ENCODE assay signal across 23 cellular contexts in the genomic region with DNA sequence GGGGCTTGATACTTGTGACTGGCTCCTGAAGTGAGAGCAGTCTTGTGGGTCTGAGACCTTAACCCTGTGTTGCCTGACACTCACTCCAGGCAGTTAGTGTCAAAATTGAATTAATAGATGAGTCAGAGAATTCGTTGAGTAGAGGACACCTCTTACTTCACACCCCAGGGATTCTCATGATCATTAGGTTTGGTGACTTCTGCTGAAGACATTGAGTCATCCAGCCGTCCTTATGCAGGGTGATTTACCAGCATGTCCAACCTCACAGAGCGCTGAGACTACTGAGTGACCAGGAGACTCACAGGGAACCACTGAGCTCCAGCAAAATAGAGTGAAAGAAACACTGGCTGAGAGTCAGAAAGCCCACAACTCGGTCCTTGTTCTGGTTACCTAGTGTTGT. TPM values are rescaled to one million over a fixed set of nuclear protein-coding genes. Genes with fewer than 3 reads are reported as not detected.
DNase-seq lines count a peak whose midpoint lies in the region; ATAC-seq and TF ChIP-seq lines count a peak whose summit lies in the region.
"Had no signal": no experiment of that assay in that cellular context is flagged by ENCODE, and none has a peak within 500 bp of the region (broad histone marks: within the 10 kb centered on the region; RNA-seq: fewer than 3 reads in every experiment).

No MANE protein-coding gene starts in this region.

- H3K14ac ChIP-seq in trophoblast cell (ENCODE audit: low read length) (no peak overlapping the region), neuronal stem cell (ENCODE audit: low read length) (no peak overlapping the region)

- POLR2A ChIA-PET in PC-9 (lab: Charles Lee; ENCODE audit: unreplicated experiment), result no interaction called here

- H3K36me3 ChIP-seq in PC-9 (ENCODE audit: low read depth) (no peaks in the 10 kb centered on the region), trophoblast cell (ENCODE audit: control insufficient read depth in 1 of 2, insufficient read depth in 2 of 2, low read length in 2 of 2) (no peaks in the 10 kb centered on the region), psoas muscle (ENCODE audit: insufficient read depth in 1 of 2, low read depth in 1 of 2) (no peaks in the 10 kb centered on the region), neuronal stem cell (replicated peaks in 1 of 2; ENCODE audit: control insufficient read depth in 2 of 2, insufficient read depth in 2 of 2, low read length in 2 of 2) (no peaks in the 10 kb centered on the region), endodermal cell (ENCODE audit: control insufficient read depth, insufficient read depth, low read length) (no peaks in the 10 kb centered on the region)
- H3K36me3 ChIP-seq: BLaER1, spleen, WERI-Rb-1 had no signal

- H3K27ac ChIP-seq in PC-9 (peak overlapping the region; percentile 75), epithelial cell of prostate (peak overlapping the region; percentile 52), trophoblast cell (ENCODE audit: low read depth, low read length) (no peak overlapping the region), psoas muscle (no peak overlapping the region), neuronal stem cell (replicated peaks; ENCODE audit: low read length) (no peak overlapping the region), endodermal cell (ENCODE audit: low read depth, low read length) (no peak overlapping the region)
- H3K27ac ChIP-seq: BLaER1, spleen, WERI-Rb-1 had no signal

- H2BK120ac ChIP-seq in trophoblast cell (ENCODE audit: insufficient read depth, low read length, poor library complexity), result peak overlapping the region; percentile 52
- no peak overlapping the region for H2BK120ac ChIP-seq in neuronal stem cell (ENCODE audit: low read depth, low read length)

- H3K4me1 Mint-ChIP-seq in endodermal cell, result no peaks in the 10 kb centered on the region
- H3K4me1 Mint-ChIP-seq: activated CD4-positive, alpha-beta memory T cell treated with anti-CD3 and anti-CD28 coated beads, Interleukin-2, amount 10 ng/mL, durations not matched to agents 7 days and 5 days; activated naive CD4-positive, alpha-beta T cell treated with anti-CD3 and anti-CD28 coated beads, Interleukin-2, amount 50 U/mL, for 24 hours; naive B cell; T-helper 17 cell had no signal

- no peak overlapping the region for H2AFZ ChIP-seq in PC-9
- no peak overlapping the region for H2AFZ ChIP-seq in trophoblast cell (ENCODE audit: insufficient read depth, low read length, poor library complexity)
- no peak overlapping the region for H2AFZ ChIP-seq in neuronal stem cell (ENCODE audit: low read length)

- H3K27me3 ChIP-seq in PC-9 (ENCODE audit: insufficient read depth, low read depth) (no peaks in the 10 kb centered on the region), trophoblast cell (ENCODE audit: insufficient read depth, low read length) (no peaks in the 10 kb centered on the region), psoas muscle (ENCODE audit: insufficient read depth in 3 of 3, low read length in 2 of 3) (no peaks in the 10 kb centered on the region), neuronal stem cell (ENCODE audit: control insufficient read depth in 3 of 3, insufficient read depth in 3 of 3, low read depth in 1 of 3, low read length in 3 of 3) (no peaks in the 10 kb centered on the region), endodermal cell (ENCODE audit: control insufficient read depth, insufficient read depth, low read length, poor library complexity, severe bottlenecking) (no peaks in the 10 kb centered on the region)
- H3K27me3 ChIP-seq: BLaER1, spleen had no signal

- no peak overlapping the region for H3K23ac ChIP-seq in trophoblast cell (ENCODE audit: low read length)
- H3K23ac ChIP-seq in neuronal stem cell (ENCODE audit: low read depth, low read length, poor library complexity), result no peak overlapping the region

- no CpG with 5 or more reads among the region's 4 CpGs for WGBS in trophoblast cell (ENCODE audit: extremely low coverage, insufficient coverage, insufficient read length)
- WGBS in psoas muscle, 3 donors, result 68 to 80% (median 78%) methylated on average over 4 of the region's 4 CpGs
- WGBS in neuronal stem cell (ENCODE audit: extremely low coverage in 2 of 2, insufficient read length in 2 of 2, insufficient replicate concordance in 1 of 2), 2 donors, result no CpG with 5 or more reads among the region's 4 CpGs
- WGBS in endodermal cell (ENCODE audit: insufficient coverage in 1 of 2, insufficient read length in 1 of 2), 2 experiments, result 84 to 90% methylated on average over 3 to 4 of the region's 4 CpGs

- H2BK5ac ChIP-seq in trophoblast cell (ENCODE audit: low read depth, low read length, poor library complexity) (no peak overlapping the region), neuronal stem cell (ENCODE audit: low read length) (no peak overlapping the region)

- intact Hi-C loops in PC-9 (cut with micrococcal nuclease; ENCODE audit: unreplicated experiment), result no loop called here
- intact Hi-C loops in psoas muscle (cut with DNase I), result no loop called here

- no peaks in the 10 kb centered on the region; the same call in 1 of the 2 replicates for H3K9me2 ChIP-seq in PC-9 (ENCODE audit: insufficient read depth)

- H3K4me3 Mint-ChIP-seq in endodermal cell, result no peak overlapping the region
- H3K4me3 Mint-ChIP-seq: activated CD4-positive, alpha-beta memory T cell treated with anti-CD3 and anti-CD28 coated beads, Interleukin-2, amount 10 ng/mL, durations not matched to agents 7 days and 5 days; activated naive CD4-positive, alpha-beta T cell treated with anti-CD3 and anti-CD28 coated beads, Interleukin-2, amount 50 U/mL, for 24 hours; activated T-cell treated with anti-CD3 and anti-CD28 coated beads, Interleukin-2, amount 50 U/mL, for 24 hours; naive B cell; T-helper 17 cell had no signal

- H3K9me3 ChIP-seq in PC-9 (ENCODE audit: insufficient read depth, low read depth) (no peaks in the 10 kb centered on the region), trophoblast cell (ENCODE audit: insufficient read depth, low read depth, low read length) (no peaks in the 10 kb centered on the region), psoas muscle (no peaks in the 10 kb centered on the region), neuronal stem cell (replicated peaks in 1 of 2; ENCODE audit: control insufficient read depth in 2 of 2, insufficient read depth in 1 of 2, low read depth in 1 of 2, low read length in 2 of 2) (peaks cover 0 to 5% of the 10 kb centered on the region in 2 donors), endodermal cell (ENCODE audit: control insufficient read depth, low read length) (no peaks in the 10 kb centered on the region)
- H3K9me3 ChIP-seq: spleen had no signal

- peak; percentile 18 for DNase-seq in G401 (ENCODE audit: low spot score)
- peak in 1 of 2 experiments; percentile 74 for DNase-seq in PC-9
- no peak for DNase-seq in epithelial cell of prostate (ENCODE audit: low read depth, low spot score)
- peak; percentile 44 to 83 for DNase-seq in trophoblast cell
- DNase-seq in psoas muscle, result no peak
- DNase-seq in activated CD8-positive, alpha-beta memory T cell treated with anti-CD3 and anti-CD28 coated beads, Interleukin-2, amount 50 U/mL, for 4 hours, result no peak
- DNase-seq in neuronal stem cell (ENCODE audit: low spot score), result no peak
- no peak for DNase-seq in endodermal cell
- DNase-seq: activated CD4-positive, alpha-beta memory T cell treated with anti-CD3 and anti-CD28 coated beads, Interleukin-2, amount 10 ng/mL, durations not matched to agents 7 days and 5 days; activated T-cell treated with anti-CD3 and anti-CD28 coated beads, Interleukin-2, amount 50 U/mL, for 24 hours; glutamatergic neuron; MM.1S; naive B cell; NCI-H1930; NK-92 treated with Interleukin-12 subunit alpha and Interleukin-12 subunit beta, amount 100 ng/mL, for 24 hours; spleen; stimulated activated CD8-positive, alpha-beta memory T cell treated with anti-CD3 and anti-CD28 coated beads, Interleukin-4, amount 100 ng/mL, for 48 hours; substantia nigra; T-helper 17 cell; WERI-Rb-1 had no signal

- H2AK5ac ChIP-seq in trophoblast cell (ENCODE audit: low read length), result peak overlapping the region; percentile 73
- no peak overlapping the region for H2AK5ac ChIP-seq in neuronal stem cell (ENCODE audit: low read depth, low read length)

- peaks cover 44% of the 10 kb centered on the region for H3F3A ChIP-seq in PC-9 (ENCODE audit: insufficient read depth, low read depth)

- H3K4ac ChIP-seq in trophoblast cell (ENCODE audit: low read depth, low read length), result no peak overlapping the region
- no peak overlapping the region for H3K4ac ChIP-seq in neuronal stem cell (ENCODE audit: low read length)

- H3K18ac ChIP-seq in trophoblast cell (ENCODE audit: low read length) (no peak overlapping the region), neuronal stem cell (ENCODE audit: low read length) (no peak overlapping the region)

- H3K9ac ChIP-seq in trophoblast cell (ENCODE audit: low read length) (no peak overlapping the region), neuronal stem cell (ENCODE audit: low read depth, low read length, poor library complexity) (no peak overlapping the region), endodermal cell (ENCODE audit: extremely low read depth, low read length, poor library complexity, severe bottlenecking) (no peak overlapping the region)
- H3K9ac ChIP-seq: BLaER1 had no signal

- H3K4me3 ChIP-seq in PC-9 (no peak overlapping the region), trophoblast cell (ENCODE audit: low read depth, low read length) (no peak overlapping the region), psoas muscle (no peak overlapping the region), neuronal stem cell (ENCODE audit: low read length in 2 of 2) (no peak overlapping the region), endodermal cell (ENCODE audit: low read length) (no peak overlapping the region)
- H3K4me3 ChIP-seq: BLaER1, lung, spleen had no signal

- no peak for ATAC-seq in psoas muscle
- ATAC-seq: T-helper 17 cell had no signal

- no peaks in the 10 kb centered on the region for H4K20me1 ChIP-seq in PC-9 (ENCODE audit: insufficient read depth)
- H4K20me1 ChIP-seq: BLaER1 had no signal

- no peaks in the 10 kb centered on the region for H3K36me3 Mint-ChIP-seq in endodermal cell (ENCODE audit: low read depth)
- H3K36me3 Mint-ChIP-seq: activated naive CD4-positive, alpha-beta T cell treated with anti-CD3 and anti-CD28 coated beads, Interleukin-2, amount 50 U/mL, for 24 hours; naive B cell had no signal

- no peaks in the 10 kb centered on the region for H3K27me3 Mint-ChIP-seq in endodermal cell (ENCODE audit: insufficient read depth)
- H3K27me3 Mint-ChIP-seq: activated naive CD4-positive, alpha-beta T cell treated with anti-CD3 and anti-CD28 coated beads, Interleukin-2, amount 50 U/mL, for 24 hours had no signal

- no TSS peak for BruUV-seq in PC-9 (replicated peaks; lab: Mats Ljungman, UMichigan)

- H3K79me2 ChIP-seq in PC-9 (ENCODE audit: low read depth) (no peaks in the 10 kb centered on the region), trophoblast cell (ENCODE audit: control insufficient read depth, insufficient read depth, low read length, poor library complexity) (peaks cover 4% of the 10 kb centered on the region)

- H3K27ac Mint-ChIP-seq in endodermal cell, result no peak overlapping the region
- H3K27ac Mint-ChIP-seq: activated CD4-positive, alpha-beta memory T cell treated with anti-CD3 and anti-CD28 coated beads, Interleukin-2, amount 10 ng/mL, durations not matched to agents 7 days and 5 days; activated naive CD4-positive, alpha-beta T cell treated with anti-CD3 and anti-CD28 coated beads, Interleukin-2, amount 50 U/mL, for 24 hours; activated T-cell treated with anti-CD3 and anti-CD28 coated beads, Interleukin-2, amount 50 U/mL, for 24 hours; naive B cell; T-helper 17 cell had no signal

- H3K9me3 Mint-ChIP-seq in endodermal cell, result no peaks in the 10 kb centered on the region
- H3K9me3 Mint-ChIP-seq: activated CD4-positive, alpha-beta memory T cell treated with anti-CD3 and anti-CD28 coated beads, Interleukin-2, amount 10 ng/mL, durations not matched to agents 7 days and 5 days; activated naive CD4-positive, alpha-beta T cell treated with anti-CD3 and anti-CD28 coated beads, Interleukin-2, amount 50 U/mL, for 24 hours; activated T-cell treated with anti-CD3 and anti-CD28 coated beads, Interleukin-2, amount 50 U/mL, for 24 hours; naive B cell had no signal

- no peak overlapping the region for H2BK15ac ChIP-seq in neuronal stem cell (ENCODE audit: low read length)

- CTCF ChIA-PET in PC-9 (lab: Charles Lee), result interaction anchor here (0.9 kb wide), 1 partner anchor 9 kb away, joined by 3 read pairs; no protein-coding TSS in a partner anchor

- H2BK12ac ChIP-seq in trophoblast cell (ENCODE audit: low read length) (peak overlapping the region; percentile 86), neuronal stem cell (ENCODE audit: low read length) (no peak overlapping the region)

- H3K4me2 ChIP-seq in PC-9 (peak overlapping the region; percentile 17; the same call in 1 of the 2 replicates), trophoblast cell (ENCODE audit: low read length) (no peak overlapping the region), neuronal stem cell (ENCODE audit: insufficient read depth, low read length, poor library complexity, severe bottlenecking) (no peak overlapping the region)
- H3K4me2 ChIP-seq: BLaER1 had no signal

- H4K91ac ChIP-seq in trophoblast cell (ENCODE audit: low read depth, low read length) (peak overlapping the region; percentile 20), neuronal stem cell (ENCODE audit: low read depth, low read length, poor library complexity) (no peak overlapping the region)

- H4K8ac ChIP-seq in trophoblast cell (ENCODE audit: low read depth, low read length) (no peak overlapping the region), neuronal stem cell (ENCODE audit: low read depth, low read length) (no peak overlapping the region)

- H4K12ac ChIP-seq in trophoblast cell (ENCODE audit: low read depth, low read length), result no peak overlapping the region

- in situ Hi-C loops in G401 (cut with HindIII; ENCODE audit: low sequenced_read_pairs), result no loop called here

- no peak for TF ChIP-seq CTCF in PC-9 (conservative IDR thresholded peaks at IDR 0.05)
- TF ChIP-seq CTCF in psoas muscle (IDR thresholded peaks at IDR 0.05), result no peak
- TF ChIP-seq CTCF in endodermal cell (conservative IDR thresholded peaks at IDR 0.05), result no peak

- H3K4me1 ChIP-seq in PC-9 (replicated peaks; ENCODE audit: insufficient read depth) (peaks cover 67% of the 10 kb centered on the region), trophoblast cell (ENCODE audit: control insufficient read depth in 1 of 2, insufficient read depth in 2 of 2, low read length in 2 of 2) (peaks cover 26 to 39% of the 10 kb centered on the region in 2 experiments), psoas muscle (no peaks in the 10 kb centered on the region), neuronal stem cell (ENCODE audit: control insufficient read depth in 2 of 2, insufficient read depth in 1 of 2, low read depth in 1 of 2, low read length in 2 of 2) (no peaks in the 10 kb centered on the region), endodermal cell (ENCODE audit: control insufficient read depth, insufficient read depth, low read length) (no peaks in the 10 kb centered on the region)
- H3K4me1 ChIP-seq: BLaER1, spleen had no signal

- H3K79me1 ChIP-seq in trophoblast cell (ENCODE audit: low read length) (peaks cover 25% of the 10 kb centered on the region), neuronal stem cell (ENCODE audit: low read depth, low read length) (no peaks in the 10 kb centered on the region)

RNA-seq across cellular contexts. Expression of gene EVA1A, which starts 36.0 kb away (rescaled TPM):
- total RNA-seq in G401 (2014; rRNA removed; shearing (Covaris generic)), result 97.2 and 126 TPM in 2 replicates
- total RNA-seq in PC-9 (2021) (10.8 and 18.2 TPM in 2 replicates), psoas muscle (1 to 10 TPM in 2 of 4 donors, under 1 TPM in 2; 0.57 to 2.5 (median 1.1) TPM), endodermal cell (1 to 10 TPM; 1.2 to 1.8 TPM)
- 20.1 and 20.6 TPM in 2 replicates for polyA plus RNA-seq in trophoblast cell (2013)
- polyA plus RNA-seq in psoas muscle, result under 1 TPM; 0.51 to 0.83 (median 0.76) TPM
- 1.7 TPM for polyA plus RNA-seq in neuronal stem cell (2013, experiment 1 of 2)
- polyA plus RNA-seq in neuronal stem cell (2013, experiment 2 of 2), result 1.6 TPM
- polyA plus RNA-seq in endodermal cell (2013, experiment 1 of 2), result 3.3 TPM
- 3.3 TPM for polyA plus RNA-seq in endodermal cell (2013, experiment 2 of 2)
- total RNA-seq: activated CD4-positive, alpha-beta memory T cell treated with anti-CD3 and anti-CD28 coated beads, Interleukin-2, amount 10 ng/mL, durations not matched to agents 7 days and 5 days; T-helper 17 cell had no signal

RNA-seq across cellular contexts. Expression of gene MRPL19, which starts 49.8 kb away (rescaled TPM):
- total RNA-seq in G401 (2014; rRNA removed; shearing (Covaris generic)), result 91.3 and 117 TPM in 2 replicates
- 46.5 and 51.0 TPM in 2 replicates for total RNA-seq in PC-9 (2021)
- polyA plus RNA-seq in trophoblast cell (2013), result 28.0 and 30.2 TPM in 2 replicates
- 10 to 100 TPM; 58.8 to 78.2 (median 71.9) TPM for total RNA-seq in psoas muscle
- polyA plus RNA-seq in psoas muscle, result 10 to 100 TPM; 32.4 to 88.1 (median 39.5) TPM
- 30.8 TPM for polyA plus RNA-seq in neuronal stem cell (2013, experiment 1 of 2)
- 31.8 TPM for polyA plus RNA-seq in neuronal stem cell (2013, experiment 2 of 2)
- 10 to 100 TPM; 63.7 to 77.6 TPM for total RNA-seq in endodermal cell
- polyA plus RNA-seq in endodermal cell (2013, experiment 1 of 2), result 36.9 TPM
- 38.0 TPM for polyA plus RNA-seq in endodermal cell (2013, experiment 2 of 2)

Comparison
In these comparisons a context has a peak if more than half of its experiments do, and no peak if none do; other contexts are left out.
1. DNase-seq: peak in G401 (single experiment) and trophoblast cell (2 of 2); none in epithelial cell of prostate (single experiment), psoas muscle (0 of 2), activated CD8-positive, alpha-beta memory T cell treated with anti-CD3 and anti-CD28 coated beads, Interleukin-2, amount 50 U/mL, for 4 hours (single experiment), neuronal stem cell (single experiment) and endodermal cell (single experiment).
2. H3K27ac ChIP-seq: peak in PC-9 (single experiment) and epithelial cell of prostate (single experiment); none in trophoblast cell (single experiment), psoas muscle (single experiment), neuronal stem cell (single experiment) and endodermal cell (single experiment).